In genomic region chr4:173289351-173289725, GRCh38 we compare ENCODE assay signal across 12 cellular contexts. TPM values are rescaled to one million over a fixed set of nuclear protein-coding genes. Genes with fewer than 3 reads are reported as not detected.
DNase-seq lines count a peak whose midpoint lies in the region; ATAC-seq and TF ChIP-seq lines count a peak whose summit lies in the region.
"Had no signal": no experiment of that assay in that cellular context is flagged by ENCODE, and none has a peak within 500 bp of the region (broad histone marks: within the 10 kb centered on the region; RNA-seq: fewer than 3 reads in every experiment).

No MANE protein-coding gene starts in this region.

- peak overlapping the region; percentile 80 for H3K27ac ChIP-seq in HL-60 (replicated peaks)
- H3K27ac ChIP-seq in uterus = no peak overlapping the region
- H3K27ac ChIP-seq: prostate gland, vagina had no signal

- H3K9me3 ChIP-seq in uterus = peaks cover 0 to 12% of the 10 kb centered on the region in 2 donors
- H3K9me3 ChIP-seq: prostate gland had no signal

- H3K4me3 Mint-ChIP-seq in activated CD4-positive, alpha-beta T cell treated with anti-CD3 and anti-CD28 coated beads, Interleukin-2, amount 10 ng/mL, durations not matched to agents 7 days and 5 days = peak overlapping the region; percentile 70
- H3K4me3 Mint-ChIP-seq in naive thymus-derived CD8-positive, alpha-beta T cell = peak overlapping the region in 6 of 10 donors; percentile 21 to 46 (median 36)
- no peak overlapping the region for H3K4me3 Mint-ChIP-seq in glutamatergic neuron (ENCODE audit: unreplicated experiment)

- peak overlapping the region; percentile 74 for H3K27ac Mint-ChIP-seq in activated CD4-positive, alpha-beta T cell treated with anti-CD3 and anti-CD28 coated beads, Interleukin-2, amount 10 ng/mL, durations not matched to agents 7 days and 5 days
- H3K27ac Mint-ChIP-seq in naive thymus-derived CD8-positive, alpha-beta T cell = peak overlapping the region in 3 of 10 donors; percentile 34 to 65 (median 53)
- no peak overlapping the region for H3K27ac Mint-ChIP-seq in glutamatergic neuron (ENCODE audit: unreplicated experiment)

- no peaks in the 10 kb centered on the region for H3K36me3 ChIP-seq in uterus
- H3K36me3 ChIP-seq: prostate gland, vagina had no signal

- no peak for ATAC-seq in naive thymus-derived CD8-positive, alpha-beta T cell
- ATAC-seq in GM19463 (IDR thresholded peaks at IDR 0.05; ENCODE audit: unreplicated experiment) = no peak

- CTCF ChIA-PET in activated CD4-positive, alpha-beta T cell treated with anti-CD3 and anti-CD28 coated beads, Interleukin-2, amount 10 ng/mL, durations not matched to agents 7 days and 5 days (lab: Charles Lee) = interaction anchor here (0.6 to 1.6 kb wide), 3 partner anchors 12 to 104 kb away, joined by 3 to 13 read pairs (median 3); partner anchors contain the start of gene SAP30

- H3K27me3 ChIP-seq in HL-60 (ENCODE audit: insufficient read depth, poor library complexity, severe bottlenecking) (no peaks in the 10 kb centered on the region), uterus (no peaks in the 10 kb centered on the region)
- H3K27me3 ChIP-seq: vagina had no signal

- peaks cover 7% of the 10 kb centered on the region for H3K36me3 Mint-ChIP-seq in activated CD4-positive, alpha-beta T cell treated with anti-CD3 and anti-CD28 coated beads, Interleukin-2, amount 10 ng/mL, durations not matched to agents 7 days and 5 days (ENCODE audit: low read depth)
- H3K36me3 Mint-ChIP-seq in naive thymus-derived CD8-positive, alpha-beta T cell = peaks cover 0 to 19% (median 7%) of the 10 kb centered on the region in 3 donors
- H3K36me3 Mint-ChIP-seq in glutamatergic neuron (ENCODE audit: unreplicated experiment) = peaks cover 12% of the 10 kb centered on the region

- intact Hi-C loops in uterus (cut with DNase I; ENCODE audit: low total_unique reads) = no loop called here

- no peaks in the 10 kb centered on the region for H3K27me3 Mint-ChIP-seq in activated CD4-positive, alpha-beta T cell treated with anti-CD3 and anti-CD28 coated beads, Interleukin-2, amount 10 ng/mL, durations not matched to agents 7 days and 5 days
- H3K27me3 Mint-ChIP-seq in naive thymus-derived CD8-positive, alpha-beta T cell = no peaks in the 10 kb centered on the region
- no peaks in the 10 kb centered on the region for H3K27me3 Mint-ChIP-seq in glutamatergic neuron (ENCODE audit: unreplicated experiment)

- peaks cover 24% of the 10 kb centered on the region for H3K9me3 Mint-ChIP-seq in activated CD4-positive, alpha-beta T cell treated with anti-CD3 and anti-CD28 coated beads, Interleukin-2, amount 10 ng/mL, durations not matched to agents 7 days and 5 days
- H3K9me3 Mint-ChIP-seq in naive thymus-derived CD8-positive, alpha-beta T cell = peaks cover 0 to 22% (median 3%) of the 10 kb centered on the region in 9 donors
- no peaks in the 10 kb centered on the region for H3K9me3 Mint-ChIP-seq in glutamatergic neuron (ENCODE audit: unreplicated experiment)

- POLR2A ChIA-PET in activated CD4-positive, alpha-beta T cell treated with anti-CD3 and anti-CD28 coated beads, Interleukin-2, amount 10 ng/mL, durations not matched to agents 7 days and 5 days (lab: Charles Lee) = no interaction called here
- POLR2A ChIA-PET in naive thymus-derived CD8-positive, alpha-beta T cell (lab: Charles Lee) = no interaction called here

- TF ChIP-seq CTCF in HL-60 (IDR thresholded peaks at IDR 0.05; ENCODE audit: insufficient read depth, low read length) = no peak
- no peak for TF ChIP-seq CTCF in glutamatergic neuron (IDR thresholded peaks at IDR 0.05; ENCODE audit: partially characterized antibody, unreplicated experiment)
- TF ChIP-seq CTCF in uterus (IDR thresholded peaks at IDR 0.05) = no peak

- no peak for DNase-seq in activated CD4-positive, alpha-beta T cell treated with anti-CD3 and anti-CD28 coated beads, Interleukin-2, amount 10 ng/mL, durations not matched to agents 7 days and 5 days
- no peak for DNase-seq in activated CD4-positive, alpha-beta T cell treated with anti-CD3 and anti-CD28 coated beads, Interleukin-2, amount 50 U/mL, for 4 hours
- DNase-seq in HL-60 (ENCODE audit: low read depth in 1 of 2, low spot score in 1 of 2) (peak in 1 of 2 experiments; percentile 69), amniotic epithelial cell (ENCODE audit: low read depth) (peak; percentile 80), glutamatergic neuron (no peak), uterus (no peak)
- DNase-seq in naive thymus-derived CD8-positive, alpha-beta T cell = no peak
- DNase-seq: GDM1, NCI-H446 had no signal

- H3K4me3 ChIP-seq in HL-60 (replicated peaks; ENCODE audit: insufficient read depth, low read length) (peak overlapping the region; percentile 42), uterus (no peak overlapping the region)
- H3K4me3 ChIP-seq: prostate gland, vagina had no signal

- H3K4me1 ChIP-seq in uterus = no peaks in the 10 kb centered on the region
- H3K4me1 ChIP-seq: prostate gland, vagina had no signal

- H3K4me1 Mint-ChIP-seq in activated CD4-positive, alpha-beta T cell treated with anti-CD3 and anti-CD28 coated beads, Interleukin-2, amount 10 ng/mL, durations not matched to agents 7 days and 5 days = peaks cover 18% of the 10 kb centered on the region
- H3K4me1 Mint-ChIP-seq in naive thymus-derived CD8-positive, alpha-beta T cell = peaks cover 3 to 15% (median 11%) of the 10 kb centered on the region in 4 donors
- no peaks in the 10 kb centered on the region for H3K4me1 Mint-ChIP-seq in glutamatergic neuron (ENCODE audit: low read depth, unreplicated experiment)

- no peak for TF ChIP-seq POLR2A in uterus (IDR thresholded peaks at IDR 0.05)

RNA-seq across cellular contexts. Expression of gene HMGB2, which starts 44.8 kb away (rescaled TPM):
- total RNA-seq in activated CD4-positive, alpha-beta T cell treated with anti-CD3 and anti-CD28 coated beads, Interleukin-2, amount 10 ng/mL, durations not matched to agents 7 days and 5 days = 1,000 to 10,000 TPM in 1 of 2 experiments, 100 to 1,000 TPM in 1; 975 to 1,039 TPM
- 100 to 1,000 TPM; 111 to 115 TPM for total RNA-seq in naive thymus-derived CD8-positive, alpha-beta T cell
- polyA plus RNA-seq in naive thymus-derived CD8-positive, alpha-beta T cell = 100 to 1,000 TPM; 102 to 154 (median 142) TPM
- 66.9 TPM for total RNA-seq in glutamatergic neuron (ENCODE audit: unreplicated experiment)
- total RNA-seq in uterus = 100 to 1,000 TPM in 1 of 4 donors, 10 to 100 TPM in 3; 19.4 to 194 (median 74.3) TPM

Comparison
In these comparisons a context has a peak if more than half of its experiments do, and no peak if none do; other contexts are left out.
1. RNA of gene HMGB2, which starts 44.8 kb away (total RNA-seq): 975 to 1,039 TPM in activated CD4-positive, alpha-beta T cell treated with anti-CD3 and anti-CD28 coated beads, Interleukin-2, amount 10 ng/mL, durations not matched to agents 7 days and 5 days; 111 to 115 TPM in naive thymus-derived CD8-positive, alpha-beta T cell, 19.4 to 194 TPM in uterus and 66.9 TPM in glutamatergic neuron (single experiment); every median in the first group is over 4 times any median in the second.